8 cellular contexts compared by ENCODE assay signal in the genomic region with DNA sequence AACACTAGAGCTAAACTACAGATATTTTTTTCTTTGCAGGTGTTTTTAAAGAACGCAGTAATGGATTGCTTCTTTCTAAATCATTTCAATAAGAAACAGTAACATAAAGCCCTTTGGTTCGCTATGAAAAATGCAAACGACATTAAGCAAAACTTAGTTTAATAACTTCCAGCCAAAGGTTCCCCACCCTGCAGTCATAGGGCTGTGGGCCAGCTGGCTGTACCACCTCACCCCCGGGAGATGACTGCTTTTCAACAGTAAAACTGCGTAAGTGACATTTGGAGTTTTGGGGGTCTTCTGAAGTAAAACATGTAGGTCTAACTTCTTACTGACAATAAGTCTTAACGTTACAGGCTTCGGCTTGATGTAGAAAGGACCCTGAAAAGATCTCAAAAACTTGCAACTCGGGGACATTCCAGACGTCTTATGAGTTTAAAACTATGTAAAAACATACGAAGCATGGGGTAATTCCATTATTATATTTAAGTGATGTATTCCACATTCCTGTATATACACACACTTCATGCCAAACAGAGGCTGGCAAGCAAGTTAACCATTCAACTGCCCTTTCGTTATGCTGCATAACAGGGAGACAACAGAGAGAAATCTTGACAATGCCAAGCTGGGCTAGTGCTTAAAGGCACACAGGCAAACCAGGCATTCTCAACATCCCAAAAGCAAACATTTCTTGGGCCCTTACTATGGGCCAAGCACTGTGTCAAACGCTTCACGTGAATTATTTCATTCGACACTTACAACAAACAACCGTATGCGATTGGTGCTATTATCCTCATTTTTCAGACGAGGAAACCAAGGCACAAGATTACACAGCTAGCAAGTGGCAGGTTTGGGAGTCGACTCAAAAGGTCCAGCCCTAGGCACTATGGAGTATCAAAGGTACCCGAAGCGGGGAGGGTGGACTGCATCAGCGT. TPM values are rescaled to one million over a fixed set of nuclear protein-coding genes. Genes with fewer than 3 reads are reported as not detected.
A peak's percentile ranks its signal among the peaks of the same experiment; 100 is the strongest.
DNase-seq lines count a peak whose midpoint lies in the region; ATAC-seq, FAIRE-seq and TF ChIP-seq lines count a peak whose summit lies in the region.

No MANE protein-coding gene starts in this region.

- H3K9me3 ChIP-seq in BLaER1 (no peaks in the 10 kb centered on the region), OCI-LY1 (ENCODE audit: low read length) (no peaks in the 10 kb centered on the region), endothelial cell of umbilical vein (replicated peaks; ENCODE audit: control insufficient read depth, insufficient read depth, low read length) (no peaks in the 10 kb centered on the region)

- H3K9ac ChIP-seq in BLaER1 (peak overlapping the region; percentile 92), OCI-LY1 (ENCODE audit: low read length) (peak overlapping the region; percentile 75), endothelial cell of umbilical vein (replicated peaks; ENCODE audit: extremely low read depth, insufficient read depth, low read length) (peak overlapping the region; percentile 81)

- H3K9me1 ChIP-seq in endothelial cell of umbilical vein (replicated peaks; ENCODE audit: control insufficient read depth, extremely low read depth, insufficient read depth, low read length), result no peaks in the 10 kb centered on the region

- peaks cover 58% of the 10 kb centered on the region for H4K20me1 ChIP-seq in BLaER1
- no peaks in the 10 kb centered on the region for H4K20me1 ChIP-seq in OCI-LY1 (ENCODE audit: insufficient read depth, low read length)
- peaks cover 3% of the 10 kb centered on the region for H4K20me1 ChIP-seq in endothelial cell of umbilical vein (replicated peaks; ENCODE audit: control insufficient read depth, extremely low read depth, insufficient read depth, low read length)

- peak overlapping the region; percentile 36 to 73 (median 62) for H3K27ac Mint-ChIP-seq in nephron

- no peak for TF ChIP-seq POLR2A in endothelial cell of umbilical vein (IDR thresholded peaks at IDR 0.05; ENCODE audit: low read depth, low read length)

- H3F3A ChIP-seq in OCI-LY1 (ENCODE audit: insufficient read depth, low read length), result no peaks in the 10 kb centered on the region

- CTCF ChIA-PET in endothelial cell of umbilical vein (lab: Charles Lee), result interaction anchor here (1.0 to 4.9 kb wide), 6 partner anchors 15 to 199 kb away, joined by 3 to 29 read pairs (median 5); no protein-coding TSS in a partner anchor

- no peaks in the 10 kb centered on the region for H3K9me2 ChIP-seq in OCI-LY1 (ENCODE audit: low read depth, low read length)

- H3K27me3 ChIP-seq in BLaER1, result no peaks in the 10 kb centered on the region
- H3K27me3 ChIP-seq in OCI-LY1 (ENCODE audit: insufficient read depth, low read length), result no peaks in the 10 kb centered on the region
- H3K27me3 ChIP-seq in endothelial cell of umbilical vein (ENCODE audit: control insufficient read depth in 2 of 2, insufficient read depth in 2 of 2, low read length in 2 of 2), result no peaks in the 10 kb centered on the region

- H3K4me1 ChIP-seq in BLaER1 (peaks cover 42% of the 10 kb centered on the region), OCI-LY1 (ENCODE audit: insufficient read depth, low read length, severe bottlenecking) (peaks cover 21% of the 10 kb centered on the region), endothelial cell of umbilical vein (ENCODE audit: control insufficient read depth, extremely low read depth, insufficient read depth, low read length) (peaks cover 21% of the 10 kb centered on the region)

- H3K4me2 ChIP-seq in BLaER1 (peak overlapping the region; percentile 94), OCI-LY1 (ENCODE audit: low read length) (peak overlapping the region; percentile 99), endothelial cell of umbilical vein (ENCODE audit: insufficient read depth, low read length) (peak overlapping the region; percentile 94)

- TF ChIP-seq CTCF in OCI-LY1 (IDR thresholded peaks at IDR 0.05; ENCODE audit: low read length), result no peak
- no peak for TF ChIP-seq CTCF in endothelial cell of umbilical vein (IDR thresholded peaks at IDR 0.05; ENCODE audit: extremely low read depth in 1 of 2, insufficient read depth in 1 of 2, low read depth in 1 of 2, low read length in 2 of 2)
- no peak for TF ChIP-seq CTCF in nephron (IDR thresholded peaks at IDR 0.05; ENCODE audit: unreplicated experiment in 3 of 3)

- ATAC-seq in HG03354 (IDR thresholded peaks at IDR 0.05; ENCODE audit: poor library complexity, severe bottlenecking, unreplicated experiment), result no peak

- H3K27ac ChIP-seq in BLaER1 (peak overlapping the region; percentile 84; the same call in 1 of the 2 replicates), OCI-LY1 (ENCODE audit: low read depth, low read length, poor library complexity, severe bottlenecking) (no peak overlapping the region), endothelial cell of umbilical vein (ENCODE audit: insufficient read depth, low read depth, low read length) (no peak overlapping the region)

- BruUV-seq in endothelial cell of umbilical vein (replicated peaks; lab: Mats Ljungman, UMichigan), result TSS peak; percentile 43

- peak overlapping the region; percentile 96 for H3K4me3 ChIP-seq in BLaER1
- peak overlapping the region; percentile 90 for H3K4me3 ChIP-seq in OCI-LY1 (ENCODE audit: low read depth, low read length, poor library complexity, severe bottlenecking)
- H3K4me3 ChIP-seq in endothelial cell of umbilical vein (replicated peaks in 1 of 3; ENCODE audit: insufficient read depth in 1 of 3, low read depth in 1 of 3, low read length in 3 of 3), result peak overlapping the region; percentile 72 to 88 (median 87)

- H3K27me3 Mint-ChIP-seq in nephron (ENCODE audit: low read depth), result no peaks in the 10 kb centered on the region

- H3K36me3 Mint-ChIP-seq in nephron (ENCODE audit: low read depth), result peaks cover 4% of the 10 kb centered on the region

- dilution Hi-C loops in endothelial cell of umbilical vein (cut with MboI; ENCODE audit: extremely low pct_ligation_motif_present, low sequenced_read_pairs), result no loop called here

- intact Hi-C loops in endothelial cell of umbilical vein (cut with micrococcal nuclease), result loop anchor here (5.0 kb wide), 1 partner anchor 458 kb away; the partner anchor contains the start of gene TNRC6B

- H3K4me1 Mint-ChIP-seq in nephron, result peaks cover 29% of the 10 kb centered on the region

- H2AFZ ChIP-seq in OCI-LY1 (ENCODE audit: low read length) (no peak overlapping the region), endothelial cell of umbilical vein (ENCODE audit: low read depth, low read length) (no peak overlapping the region)

- H3K4me3 Mint-ChIP-seq in nephron, result peak overlapping the region; percentile 86 to 94 (median 91)

- H3K79me2 ChIP-seq in OCI-LY1 (ENCODE audit: insufficient read depth, low read length) (peaks cover 51% of the 10 kb centered on the region), endothelial cell of umbilical vein (ENCODE audit: control insufficient read depth, insufficient read depth, low read length) (peaks cover 56% of the 10 kb centered on the region)

- peak; percentile 4 for FAIRE-seq in endothelial cell of umbilical vein (lab: Jason Lieb, UNC)

- H3K9me3 Mint-ChIP-seq in nephron, result no peaks in the 10 kb centered on the region

- H3K36me3 ChIP-seq in BLaER1 (peaks cover 8% of the 10 kb centered on the region; the same call in 1 of the 2 replicates), OCI-LY1 (ENCODE audit: insufficient read depth, low read length) (no peaks in the 10 kb centered on the region), endothelial cell of umbilical vein (ENCODE audit: control insufficient read depth in 2 of 2, extremely low read depth in 1 of 2, insufficient read depth in 2 of 2, low read length in 2 of 2) (no peaks in the 10 kb centered on the region)

- DNase-seq in endothelial cell of umbilical vein (ENCODE audit: low read depth, low spot score), result peak; percentile 30
- no peak for DNase-seq in cerebellar nuclear complex (lab: John Stamatoyannopoulos, UW)
- no peak for DNase-seq in midbrain (lab: John Stamatoyannopoulos, UW)
- no peak for DNase-seq in mesenteric fat pad (ENCODE audit: low spot score)

- POLR2A ChIA-PET in endothelial cell of umbilical vein (lab: Charles Lee), result no interaction called here

TF ChIP-seq in endothelial cell of umbilical vein, 7 proteins besides CTCF, POLR2A, EP300 and RAD21:
- TF ChIP-seq GATA2 (IDR thresholded peaks at IDR 0.05; ENCODE audit: insufficient read depth, insufficient read length, low read depth, low read length), result no peak
- no peak for TF ChIP-seq MYC (IDR thresholded peaks at IDR 0.05; ENCODE audit: low read depth, low read length)
- TF ChIP-seq FOS (IDR thresholded peaks at IDR 0.05; ENCODE audit: borderline replicate concordance, insufficient read depth, low read length), result no peak
- no peak for TF ChIP-seq POLR2AphosphoS5 (IDR thresholded peaks at IDR 0.05; ENCODE audit: insufficient read depth, low read depth, low read length)
- TF ChIP-seq JUN (IDR thresholded peaks at IDR 0.05; ENCODE audit: borderline replicate concordance, insufficient read depth, insufficient read length, low read depth), result no peak
- no peak for TF ChIP-seq MAX (IDR thresholded peaks at IDR 0.05; ENCODE audit: insufficient read depth, insufficient read length)
- no peak for TF ChIP-seq EZH2 (IDR thresholded peaks at IDR 0.05; ENCODE audit: borderline replicate concordance, low read depth, low read length, severe bottlenecking)
TF ChIP-seq in endothelial cell of umbilical vein: peak in this region for 0.

RNA-seq across cellular contexts. Expression of gene MRTFA, which starts 1.2 kb away (rescaled TPM):
- total RNA-seq in endothelial cell of umbilical vein, result 44.1 and 48.6 TPM in 2 replicates
- 11.6 and 13.6 TPM in 2 replicates for polyA plus RNA-seq in endothelial cell of umbilical vein
- polyA plus RNA-seq in endothelial cell of umbilical vein (2011; cell fraction: cytosol; rRNA removed), result 7.5 and 8.4 TPM in 2 replicates
- 29.8 and 33.1 TPM in 2 replicates for polyA plus RNA-seq in endothelial cell of umbilical vein (2011; cell fraction: nucleus; rRNA removed)
- 17.1 and 21.6 TPM in 2 replicates for polyA plus RNA-seq in endothelial cell of umbilical vein (2012)
- 53.2 and 69.2 TPM in 2 replicates for polyA minus RNA-seq in endothelial cell of umbilical vein
- 13.6 TPM for polyA minus RNA-seq in endothelial cell of umbilical vein (2011; cell fraction: cytosol; rRNA and poly(A)+ RNA removed)
- 57.8 and 70.7 TPM in 2 replicates for polyA minus RNA-seq in endothelial cell of umbilical vein (2011; cell fraction: nucleus; rRNA and poly(A)+ RNA removed)
- 49.8 TPM for total RNA-seq in mesenteric fat pad

RNA-seq across cellular contexts. Expression of gene MCHR1, which starts 44.0 kb away (rescaled TPM):
- not detected in 2 replicates for total RNA-seq in endothelial cell of umbilical vein
- polyA plus RNA-seq in endothelial cell of umbilical vein, result not detected in 2 replicates
- polyA plus RNA-seq in endothelial cell of umbilical vein (2011; cell fraction: cytosol; rRNA removed), result 0.10 TPM in 1 of 2 replicates, not detected in the other
- not detected in 2 replicates for polyA plus RNA-seq in endothelial cell of umbilical vein (2011; cell fraction: nucleus; rRNA removed)
- not detected in 2 replicates for polyA plus RNA-seq in endothelial cell of umbilical vein (2012)
- polyA minus RNA-seq in endothelial cell of umbilical vein, result not detected in 2 replicates
- not detected for polyA minus RNA-seq in endothelial cell of umbilical vein (2011; cell fraction: cytosol; rRNA and poly(A)+ RNA removed)
- polyA minus RNA-seq in endothelial cell of umbilical vein (2011; cell fraction: nucleus; rRNA and poly(A)+ RNA removed), result not detected in 2 replicates
- not detected for total RNA-seq in mesenteric fat pad
